ENCODE assay signal across 16 cellular contexts in genomic region chr2:36362291-36362690, GRCh38. TPM values are rescaled to one million over a fixed set of nuclear protein-coding genes. Genes with fewer than 3 reads are reported as not detected.
DNase-seq lines count a peak whose midpoint lies in the region; ATAC-seq and TF ChIP-seq lines count a peak whose summit lies in the region.
"Had no signal": no experiment of that assay in that cellular context is flagged by ENCODE, and none has a peak within 500 bp of the region (broad histone marks: within the 10 kb centered on the region; RNA-seq: fewer than 3 reads in every experiment).

No MANE protein-coding gene starts in this region.

- ATAC-seq in HCT116 (no peak; the same call in 1 of the 2 replicates), GM18868 (IDR thresholded peaks at IDR 0.05; ENCODE audit: unreplicated experiment) (no peak)
- ATAC-seq: WTC11 had no signal

- no TSS peak for BruUV-seq in HCT116 (replicated peaks; lab: Mats Ljungman, UMichigan)

- peak overlapping the region; percentile 29 for H3K9ac ChIP-seq in HCT116 (ENCODE audit: low read length)

- intact Hi-C loops in HCT116 (cut with micrococcal nuclease): no loop called here

- H3K27me3 ChIP-seq in HCT116 (ENCODE audit: insufficient read depth, low read length): no peaks in the 10 kb centered on the region
- H3K27me3 ChIP-seq in suprapubic skin: no peaks in the 10 kb centered on the region

- DNase-seq in HCT116 (ENCODE audit: low read depth, low spot score) (no peak), amniotic epithelial cell (ENCODE audit: low read depth) (peak; percentile 91), fibroblast of pulmonary artery (ENCODE audit: low read depth) (peak; percentile 81), suprapubic skin (ENCODE audit: low spot score in 2 of 2) (no peak), GOT3 (lab: John Stamatoyannopoulos, UW) (no peak), NK-92 (lab: John Stamatoyannopoulos, UW; ENCODE audit: unreplicated experiment) (no peak), NCI-H1436 (lab: John Stamatoyannopoulos, UW) (no peak)
- DNase-seq: activated T-cell treated with anti-CD3 and anti-CD28 coated beads, Interleukin-2, amount 50 U/mL, for 1 hour; glutamatergic neuron; MM.1S; NCI-H446; Right ventricle myocardium superior; stimulated activated CD4-positive, alpha-beta T cell treated with anti-CD3 and anti-CD28 coated beads, Interleukin-2, amount 100 ng/mL, for 48 hours; stomach had no signal

- no peaks in the 10 kb centered on the region for H4K20me1 ChIP-seq in HCT116 (ENCODE audit: insufficient read depth)

- H3K4me3 ChIP-seq in HCT116 (replicated peaks in 1 of 2; ENCODE audit: low read depth in 1 of 2, low read length in 2 of 2) (no peak overlapping the region; a peak in 1 of 4 replicates), fibroblast of pulmonary artery (replicated peaks; ENCODE audit: low read depth, low read length) (no peak overlapping the region), suprapubic skin (no peak overlapping the region)
- H3K4me3 ChIP-seq: stomach had no signal

- 59% methylated on average over 3 of the region's 3 CpGs for WGBS in suprapubic skin

- peak overlapping the region; percentile 56 for H3K4me2 ChIP-seq in HCT116 (ENCODE audit: low read length)

- H3K27ac ChIP-seq in HCT116 (ENCODE audit: low read depth, low read length): no peak overlapping the region
- H3K27ac ChIP-seq in suprapubic skin: peak overlapping the region; percentile 14

- peaks cover 99% of the 10 kb centered on the region for H3K79me2 ChIP-seq in HCT116 (ENCODE audit: insufficient read depth, low read length)

- POLR2A ChIA-PET in HCT116 (lab: Charles Lee): no interaction called here

- RAD21 ChIA-PET in HCT116 (lab: Charles Lee; ENCODE audit: low non-redundant PET in 1 of 2, low total read pairs in 2 of 2, uncharacterized antibody in 2 of 2, unreplicated experiment in 2 of 2): no interaction called here

- no peak overlapping the region for H2AFZ ChIP-seq in HCT116 (ENCODE audit: low read depth, low read length, poor library complexity, severe bottlenecking)

- CTCF ChIA-PET in HCT116 (lab: Charles Lee): interaction anchor here (1.1 kb wide), 1 partner anchor 10 kb away, joined by 3 read pairs; no protein-coding TSS in a partner anchor

- no peaks in the 10 kb centered on the region for H3K9me3 ChIP-seq in HCT116 (ENCODE audit: control insufficient read depth in 1 of 2, insufficient read depth in 1 of 2, low read depth in 1 of 2, low read length in 2 of 2)
- H3K9me3 ChIP-seq in suprapubic skin: no peaks in the 10 kb centered on the region
- H3K9me3 ChIP-seq: stomach had no signal

- H3K36me3 ChIP-seq in HCT116 (ENCODE audit: control insufficient read depth in 1 of 2, insufficient read depth in 2 of 2, low read length in 2 of 2): peaks cover 0 to 4% of the 10 kb centered on the region in 2 experiments; a peak in 1 of 4 replicates
- H3K36me3 ChIP-seq in suprapubic skin: no peaks in the 10 kb centered on the region
- H3K36me3 ChIP-seq: stomach had no signal

- no peaks in the 10 kb centered on the region for H3K9me2 ChIP-seq in HCT116 (ENCODE audit: insufficient read depth)

- TF ChIP-seq POLR2A in HCT116 (IDR thresholded peaks at IDR 0.05; ENCODE audit: borderline replicate concordance, extremely low read depth, insufficient read depth, insufficient read length) (no peak), suprapubic skin (IDR thresholded peaks at IDR 0.05) (no peak)

- no peak for TF ChIP-seq EP300 in suprapubic skin (IDR thresholded peaks at IDR 0.05)

- no peak for TF ChIP-seq RAD21 in HCT116 (IDR thresholded peaks at IDR 0.05; ENCODE audit: low read depth)

- H3K4me1 ChIP-seq in HCT116 (ENCODE audit: control insufficient read depth in 1 of 2, insufficient read depth in 2 of 2, low read length in 2 of 2): peaks cover 46 to 85% of the 10 kb centered on the region in 2 experiments
- H3K4me1 ChIP-seq in suprapubic skin: peaks cover 81% of the 10 kb centered on the region

- TF ChIP-seq CTCF in HCT116 (IDR thresholded peaks at IDR 0.05 in 2 of 3, conservative IDR thresholded peaks at IDR 0.05 in 1 of 3; ENCODE audit: borderline replicate concordance in 1 of 3, insufficient read depth in 1 of 3, low read depth in 2 of 3, low read length in 2 of 3) (no peak), fibroblast of pulmonary artery (IDR thresholded peaks at IDR 0.05; ENCODE audit: low read length, missing control alignments) (no peak), suprapubic skin (IDR thresholded peaks at IDR 0.05) (no peak)

TF ChIP-seq in HCT116, 20 proteins besides CTCF, POLR2A, EP300 and RAD21:
- TF ChIP-seq EGR1 (IDR thresholded peaks at IDR 0.05; ENCODE audit: low read depth): peak; percentile 33; the same call in 1 of the 2 replicates
- no peak for TF ChIP-seq EZH2phosphoT487 (IDR thresholded peaks at IDR 0.05; ENCODE audit: borderline replicate concordance)

RNA-seq across cellular contexts. Expression of gene CRIM1, which starts 6.7 kb away (rescaled TPM):
- total RNA-seq in HCT116 (2021; ENCODE audit: unreplicated experiment) (27.2 TPM), suprapubic skin (100 to 1,000 TPM in 2 of 4 donors, 10 to 100 TPM in 2; 72.6 to 162 (median 112) TPM)
- polyA plus RNA-seq in HCT116 (2012): 11.8 and 12.1 TPM in 2 replicates

Comparison
In these comparisons a context has a peak if more than half of its experiments do, and no peak if none do; other contexts are left out.
1. DNase-seq: peak in amniotic epithelial cell (single experiment) and fibroblast of pulmonary artery (single experiment); none in HCT116 (single experiment), suprapubic skin (0 of 2), GOT3 (single experiment), NK-92 (single experiment) and NCI-H1436 (single experiment).